In genomic region chr5:178289438-178289837, GRCh38 we compare ENCODE assay signal across 18 cellular contexts.
"Had no signal": no experiment of that assay in that cellular context is flagged by ENCODE, and none has a peak within 500 bp of the region (broad histone marks: within the 10 kb centered on the region; RNA-seq: fewer than 3 reads in every experiment).

No MANE protein-coding gene starts in this region.

- ATAC-seq: activated CD8-positive, alpha-beta memory T cell treated with anti-CD3 and anti-CD28 coated beads, Interleukin-2, amount 10 ng/mL, durations not matched to agents 7 days and 5 days; activated T-helper 17 cell treated with anti-CD3 and anti-CD28 coated beads, Interleukin-2, amount 50 U/mL, for 72 hours; mucosa of descending colon had no signal

- H3K9me3 ChIP-seq: mucosa of descending colon, transverse colon, vagina had no signal

- H3K27ac Mint-ChIP-seq: activated B cell treated with CpG ODN at 0.5 μM for 24 hours; activated CD4-positive, alpha-beta memory T cell treated with anti-CD3 and anti-CD28 coated beads for 36 hours; activated CD8-positive, alpha-beta memory T cell treated with anti-CD3 and anti-CD28 coated beads, Interleukin-2, amount 10 ng/mL, durations not matched to agents 7 days and 5 days; activated naive CD8-positive, alpha-beta T cell treated with anti-CD3 and anti-CD28 coated beads for 36 hours; activated T-helper 17 cell treated with anti-CD3 and anti-CD28 coated beads, Interleukin-2, amount 50 U/mL, for 72 hours; memory B cell; naive B cell; stimulated activated naive CD8-positive, alpha-beta T cell treated with anti-CD3 and anti-CD28 coated beads, Interleukin-15, Interleukin-2, amounts not matched to agents 100 ng/mL and 50 ng/mL, for 24 hours had no signal

- H3K4me1 Mint-ChIP-seq: activated B cell treated with CpG ODN at 0.5 μM for 24 hours; activated CD8-positive, alpha-beta memory T cell treated with anti-CD3 and anti-CD28 coated beads, Interleukin-2, amount 10 ng/mL, durations not matched to agents 7 days and 5 days; activated naive CD8-positive, alpha-beta T cell treated with anti-CD3 and anti-CD28 coated beads for 36 hours; activated T-helper 17 cell treated with anti-CD3 and anti-CD28 coated beads, Interleukin-2, amount 50 U/mL, for 72 hours; memory B cell; naive B cell had no signal

- H3K36me3 ChIP-seq: transverse colon, vagina had no signal

- H3K36me3 Mint-ChIP-seq: activated CD4-positive, alpha-beta memory T cell treated with anti-CD3 and anti-CD28 coated beads for 36 hours; activated CD8-positive, alpha-beta memory T cell treated with anti-CD3 and anti-CD28 coated beads, Interleukin-2, amount 10 ng/mL, durations not matched to agents 7 days and 5 days; activated naive CD8-positive, alpha-beta T cell treated with anti-CD3 and anti-CD28 coated beads for 36 hours; memory B cell; naive B cell had no signal

- H3K27me3 ChIP-seq: dorsolateral prefrontal cortex, vagina had no signal

- DNase-seq: activated B cell treated with CpG ODN at 0.5 μM for 24 hours; activated CD4-positive, alpha-beta memory T cell treated with anti-CD3 and anti-CD28 coated beads for 36 hours; activated CD4-positive, alpha-beta T cell treated with anti-CD3 and anti-CD28 coated beads for 4 hours; activated CD8-positive, alpha-beta memory T cell treated with anti-CD3 and anti-CD28 coated beads, Interleukin-2, amount 10 ng/mL, durations not matched to agents 7 days and 5 days; activated naive CD4-positive, alpha-beta T cell; activated naive CD8-positive, alpha-beta T cell treated with anti-CD3 and anti-CD28 coated beads for 36 hours; amniotic stem cell; caudate nucleus; dorsolateral prefrontal cortex; naive B cell; T-helper 1 cell; T-helper 9 cell; transverse colon had no signal

- H3K27me3 Mint-ChIP-seq: activated naive CD8-positive, alpha-beta T cell treated with anti-CD3 and anti-CD28 coated beads for 36 hours; stimulated activated naive CD8-positive, alpha-beta T cell treated with anti-CD3 and anti-CD28 coated beads, Interleukin-15, Interleukin-2, amounts not matched to agents 100 ng/mL and 50 ng/mL, for 24 hours had no signal

- H3K9me3 Mint-ChIP-seq: activated B cell treated with CpG ODN at 0.5 μM for 24 hours; activated CD4-positive, alpha-beta memory T cell treated with anti-CD3 and anti-CD28 coated beads for 36 hours; activated naive CD8-positive, alpha-beta T cell treated with anti-CD3 and anti-CD28 coated beads for 36 hours; activated T-helper 17 cell treated with anti-CD3 and anti-CD28 coated beads, Interleukin-2, amount 50 U/mL, for 72 hours; memory B cell; naive B cell; stimulated activated naive CD8-positive, alpha-beta T cell treated with anti-CD3 and anti-CD28 coated beads, Interleukin-15, Interleukin-2, amounts not matched to agents 100 ng/mL and 50 ng/mL, for 24 hours had no signal

- H3K4me3 Mint-ChIP-seq: activated B cell treated with CpG ODN at 0.5 μM for 24 hours; activated CD4-positive, alpha-beta memory T cell treated with anti-CD3 and anti-CD28 coated beads for 36 hours; activated CD8-positive, alpha-beta memory T cell treated with anti-CD3 and anti-CD28 coated beads, Interleukin-2, amount 10 ng/mL, durations not matched to agents 7 days and 5 days; activated naive CD8-positive, alpha-beta T cell treated with anti-CD3 and anti-CD28 coated beads for 36 hours; activated T-helper 17 cell treated with anti-CD3 and anti-CD28 coated beads, Interleukin-2, amount 50 U/mL, for 72 hours; memory B cell; naive B cell; stimulated activated naive CD8-positive, alpha-beta T cell treated with anti-CD3 and anti-CD28 coated beads, Interleukin-15, Interleukin-2, amounts not matched to agents 100 ng/mL and 50 ng/mL, for 24 hours had no signal

- H3K4me3 ChIP-seq: dorsolateral prefrontal cortex, mucosa of descending colon, transverse colon, vagina had no signal

- H3K27ac ChIP-seq: dorsolateral prefrontal cortex, transverse colon, vagina had no signal
